7 cellular contexts compared by ENCODE assay signal in genomic region chr4:89469512-89469911, GRCh38.
DNase-seq lines count a peak whose midpoint lies in the region; ATAC-seq and TF ChIP-seq lines count a peak whose summit lies in the region.

No MANE protein-coding gene starts in this region.

- DNase-seq in activated CD8-positive, alpha-beta T cell treated with anti-CD3 and anti-CD28 coated beads, Interleukin-2, amount 10 ng/mL, durations not matched to agents 7 days and 5 days = no peak
- DNase-seq in natural killer cell (no peak), DMS79 (lab: John Stamatoyannopoulos, UW) (no peak), cortex of kidney (lab: John Stamatoyannopoulos, UW) (no peak), Kasumi-1 (lab: John Stamatoyannopoulos, UW) (no peak)

- peaks cover 22% of the 10 kb centered on the region for H3K4me1 Mint-ChIP-seq in activated CD8-positive, alpha-beta T cell treated with anti-CD3 and anti-CD28 coated beads, Interleukin-2, amount 10 ng/mL, durations not matched to agents 7 days and 5 days (ENCODE audit: low read depth)
- H3K4me1 Mint-ChIP-seq in natural killer cell = peaks cover 16 to 17% of the 10 kb centered on the region in 2 donors

- CTCF ChIA-PET in activated CD8-positive, alpha-beta T cell treated with anti-CD3 and anti-CD28 coated beads, Interleukin-2, amount 10 ng/mL, durations not matched to agents 7 days and 5 days (lab: Charles Lee) = interaction anchor here (1.0 to 1.9 kb wide), 7 partner anchors 9 to 243 kb away, joined by 3 to 11 read pairs (median 4); no protein-coding TSS in a partner anchor

- peak overlapping the region; percentile 77 for H3K27ac Mint-ChIP-seq in activated CD8-positive, alpha-beta T cell treated with anti-CD3 and anti-CD28 coated beads, Interleukin-2, amount 10 ng/mL, durations not matched to agents 7 days and 5 days
- H3K27ac Mint-ChIP-seq in natural killer cell = peak overlapping the region; percentile 17 to 48

- H3K27me3 Mint-ChIP-seq in activated CD8-positive, alpha-beta T cell treated with anti-CD3 and anti-CD28 coated beads, Interleukin-2, amount 10 ng/mL, durations not matched to agents 7 days and 5 days (ENCODE audit: low read depth) = no peaks in the 10 kb centered on the region
- no peaks in the 10 kb centered on the region for H3K27me3 Mint-ChIP-seq in natural killer cell (ENCODE audit: low read depth in 2 of 2)

- peaks cover 10% of the 10 kb centered on the region for H3K36me3 Mint-ChIP-seq in activated CD8-positive, alpha-beta T cell treated with anti-CD3 and anti-CD28 coated beads, Interleukin-2, amount 10 ng/mL, durations not matched to agents 7 days and 5 days (ENCODE audit: low read depth)
- no peaks in the 10 kb centered on the region for H3K36me3 Mint-ChIP-seq in natural killer cell

- peak overlapping the region; percentile 16 for H3K4me3 Mint-ChIP-seq in activated CD8-positive, alpha-beta T cell treated with anti-CD3 and anti-CD28 coated beads, Interleukin-2, amount 10 ng/mL, durations not matched to agents 7 days and 5 days
- no peak overlapping the region for H3K4me3 Mint-ChIP-seq in natural killer cell

- peak; percentile 16 for ATAC-seq in GM19023 (IDR thresholded peaks at IDR 0.05; ENCODE audit: unreplicated experiment)
- ATAC-seq in HG03095 (IDR thresholded peaks at IDR 0.05; ENCODE audit: unreplicated experiment) = peak; percentile 3
- no peak for ATAC-seq in activated CD8-positive, alpha-beta T cell treated with anti-CD3 and anti-CD28 coated beads, Interleukin-2, amount 10 ng/mL, durations not matched to agents 7 days and 5 days
- no peak for ATAC-seq in natural killer cell

- POLR2A ChIA-PET in activated CD8-positive, alpha-beta T cell treated with anti-CD3 and anti-CD28 coated beads, Interleukin-2, amount 10 ng/mL, durations not matched to agents 7 days and 5 days (lab: Charles Lee) = interaction anchor here (0.9 to 1.7 kb wide), 2 partner anchors 171 to 176 kb away, joined by 3 read pairs; no protein-coding TSS in a partner anchor

- intact Hi-C loops in natural killer cell (cut with micrococcal nuclease) = no loop called here

- peaks cover 4% of the 10 kb centered on the region for H3K9me3 Mint-ChIP-seq in activated CD8-positive, alpha-beta T cell treated with anti-CD3 and anti-CD28 coated beads, Interleukin-2, amount 10 ng/mL, durations not matched to agents 7 days and 5 days (ENCODE audit: insufficient read depth)
- H3K9me3 Mint-ChIP-seq in natural killer cell = no peaks in the 10 kb centered on the region

- no peak for TF ChIP-seq CTCF in natural killer cell (IDR thresholded peaks at IDR 0.05)

Comparison
In these comparisons a context has a peak if more than half of its experiments do, and no peak if none do; other contexts are left out.
1. ATAC-seq: peak in GM19023 (single experiment) and HG03095 (single experiment); none in activated CD8-positive, alpha-beta T cell treated with anti-CD3 and anti-CD28 coated beads, Interleukin-2, amount 10 ng/mL, durations not matched to agents 7 days and 5 days (single experiment) and natural killer cell (0 of 3).